1 cellular context compared by ENCODE assay signal in the genomic region with DNA sequence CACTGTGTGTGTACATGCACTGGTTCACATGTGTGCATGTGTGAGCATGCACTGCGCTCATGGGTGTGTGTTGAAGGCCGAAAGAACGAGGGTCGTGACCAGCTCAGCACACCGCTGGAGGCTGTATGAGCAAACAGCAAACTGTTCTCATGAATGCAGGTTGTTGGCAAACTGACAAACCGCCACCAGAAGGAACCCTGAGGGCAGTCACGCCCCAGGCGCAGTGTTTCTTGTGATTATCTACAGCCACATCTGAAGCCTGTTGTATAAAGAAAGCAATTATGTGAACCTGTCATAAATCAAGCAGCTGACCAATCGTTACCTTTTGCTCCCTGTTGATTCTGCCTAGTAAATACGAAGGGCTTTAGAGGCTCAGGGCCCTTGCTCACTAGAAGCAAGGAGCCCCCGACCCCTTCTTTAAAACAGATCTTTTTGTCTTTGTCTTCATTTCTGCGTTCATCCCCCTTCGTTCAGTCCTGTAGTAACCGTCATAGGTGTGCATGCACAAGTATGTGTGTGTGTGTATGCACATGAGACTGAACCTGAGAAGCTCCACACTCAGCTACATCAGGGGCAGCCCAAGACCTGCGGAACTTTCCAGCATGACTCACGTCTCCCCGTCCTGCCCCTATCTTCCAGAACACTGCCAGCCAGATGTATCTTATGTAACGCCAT.
TF ChIP-seq lines count a peak whose summit lies in the region.

No MANE protein-coding gene starts in this region.

TF ChIP-seq in HEK293, 187 proteins besides CTCF, POLR2A, EP300 and RAD21 (continued from another document and continues in another):
- TF ChIP-seq ZFHX2 (tag by site-specific recombination; conservative IDR thresholded peaks at IDR 0.05) (no peak), ZBTB20 (tag by site-specific recombination; IDR thresholded peaks at IDR 0.05) (peak; percentile 31; the same call in 1 of the 2 replicates), ZNF121 (tag by site-specific recombination; IDR thresholded peaks at IDR 0.05) (no peak), ZNF211 (tag by site-specific recombination; IDR thresholded peaks at IDR 0.05; ENCODE audit: low read depth) (no peak), ZBTB1 (tag by site-specific recombination; IDR thresholded peaks at IDR 0.05) (no peak), ZNF514 (tag by site-specific recombination; IDR thresholded peaks at IDR 0.05) (no peak), OSR2 (tag by site-specific recombination; IDR thresholded peaks at IDR 0.05) (peak; percentile 98), ZNF585B (tag by site-specific recombination; IDR thresholded peaks at IDR 0.05) (no peak), SETDB1 (IDR thresholded peaks at IDR 0.05; ENCODE audit: insufficient read length, low read length) (peak; percentile 51), KLF1 (tag by site-specific recombination; IDR thresholded peaks at IDR 0.05) (peak; percentile 86), ZNF239 (tag by site-specific recombination; IDR thresholded peaks at IDR 0.05) (no peak), KLF16 (tag by site-specific recombination; IDR thresholded peaks at IDR 0.05) (peak; percentile 63), ZFP3 (tag by site-specific recombination; IDR thresholded peaks at IDR 0.05; ENCODE audit: low read depth) (no peak), ZNF423 (tag by site-specific recombination; IDR thresholded peaks at IDR 0.05) (peak; percentile 50), ZNF184 (tag by site-specific recombination; IDR thresholded peaks at IDR 0.05) (peak; percentile 73; the same call in 1 of the 2 replicates), ZNF366 (tag by site-specific recombination; conservative IDR thresholded peaks at IDR 0.05) (peak; percentile 70), WT1 (tag by site-specific recombination; IDR thresholded peaks at IDR 0.05) (peak; percentile 59), ZSCAN23 (tag by site-specific recombination; IDR thresholded peaks at IDR 0.05) (peak; percentile 45; the same call in 1 of the 2 replicates), TCF7L2 (IDR thresholded peaks at IDR 0.05; ENCODE audit: borderline replicate concordance, low read depth, low read length) (peak; percentile 95), ZNF473 (tag by site-specific recombination; IDR thresholded peaks at IDR 0.05) (no peak), ZXDB (tag by site-specific recombination; IDR thresholded peaks at IDR 0.05) (peak; percentile 77), GLIS2 (tag by site-specific recombination; IDR thresholded peaks at IDR 0.05) (no peak), ZNF292 (tag by site-specific recombination; IDR thresholded peaks at IDR 0.05; ENCODE audit: borderline replicate concordance, low read depth) (no peak), ZNF324 (tag by site-specific recombination; IDR thresholded peaks at IDR 0.05) (peak; percentile 83), ZBTB7A (tag by site-specific recombination; IDR thresholded peaks at IDR 0.05; ENCODE audit: low read depth) (no peak), ZIC2 (tag by site-specific recombination; IDR thresholded peaks at IDR 0.05) (peak; percentile 98), ZNF596 (tag by site-specific recombination; IDR thresholded peaks at IDR 0.05) (peak; percentile 69), ZSCAN16 (tag by site-specific recombination; IDR thresholded peaks at IDR 0.05) (0 out of 2 replicates have a peak, but pooled peaks have one; percentile 55), ZNF561 (tag by site-specific recombination; IDR thresholded peaks at IDR 0.05; ENCODE audit: borderline replicate concordance) (peak; percentile 92), KLF10 (tag by site-specific recombination; IDR thresholded peaks at IDR 0.05) (peak; percentile 82), ZNF248 (tag by site-specific recombination; IDR thresholded peaks at IDR 0.05) (no peak), ZSCAN30 (tag by site-specific recombination; IDR thresholded peaks at IDR 0.05) (no peak; the same call in 1 of the 2 replicates), GLI2 (tag by site-specific recombination; IDR thresholded peaks at IDR 0.05; ENCODE audit: borderline replicate concordance, low read depth) (no peak; the same call in 1 of the 2 replicates), ZNF426 (tag by site-specific recombination; IDR thresholded peaks at IDR 0.05) (no peak), ZNF600 (tag by site-specific recombination; IDR thresholded peaks at IDR 0.05) (peak; percentile 95), ZBTB17 (tag by site-specific recombination; IDR thresholded peaks at IDR 0.05) (peak; percentile 76), ZNF664 (tag by site-specific recombination; IDR thresholded peaks at IDR 0.05) (peak; percentile 21; the same call in 1 of the 2 replicates), ZFP41 (tag by site-specific recombination; IDR thresholded peaks at IDR 0.05; ENCODE audit: borderline replicate concordance) (no peak), ZBTB48 (tag by site-specific recombination; IDR thresholded peaks at IDR 0.05) (peak; percentile 51; the same call in 1 of the 2 replicates), GLIS1 (tag by site-specific recombination; IDR thresholded peaks at IDR 0.05) (peak; percentile 84), KLF7 (tag by site-specific recombination; IDR thresholded peaks at IDR 0.05; ENCODE audit: borderline replicate concordance) (peak; percentile 81; the same call in 1 of the 2 replicates), ZNF132 (tag by site-specific recombination; IDR thresholded peaks at IDR 0.05; ENCODE audit: borderline replicate concordance) (no peak)
- TF ChIP-seq, protein P1, sequence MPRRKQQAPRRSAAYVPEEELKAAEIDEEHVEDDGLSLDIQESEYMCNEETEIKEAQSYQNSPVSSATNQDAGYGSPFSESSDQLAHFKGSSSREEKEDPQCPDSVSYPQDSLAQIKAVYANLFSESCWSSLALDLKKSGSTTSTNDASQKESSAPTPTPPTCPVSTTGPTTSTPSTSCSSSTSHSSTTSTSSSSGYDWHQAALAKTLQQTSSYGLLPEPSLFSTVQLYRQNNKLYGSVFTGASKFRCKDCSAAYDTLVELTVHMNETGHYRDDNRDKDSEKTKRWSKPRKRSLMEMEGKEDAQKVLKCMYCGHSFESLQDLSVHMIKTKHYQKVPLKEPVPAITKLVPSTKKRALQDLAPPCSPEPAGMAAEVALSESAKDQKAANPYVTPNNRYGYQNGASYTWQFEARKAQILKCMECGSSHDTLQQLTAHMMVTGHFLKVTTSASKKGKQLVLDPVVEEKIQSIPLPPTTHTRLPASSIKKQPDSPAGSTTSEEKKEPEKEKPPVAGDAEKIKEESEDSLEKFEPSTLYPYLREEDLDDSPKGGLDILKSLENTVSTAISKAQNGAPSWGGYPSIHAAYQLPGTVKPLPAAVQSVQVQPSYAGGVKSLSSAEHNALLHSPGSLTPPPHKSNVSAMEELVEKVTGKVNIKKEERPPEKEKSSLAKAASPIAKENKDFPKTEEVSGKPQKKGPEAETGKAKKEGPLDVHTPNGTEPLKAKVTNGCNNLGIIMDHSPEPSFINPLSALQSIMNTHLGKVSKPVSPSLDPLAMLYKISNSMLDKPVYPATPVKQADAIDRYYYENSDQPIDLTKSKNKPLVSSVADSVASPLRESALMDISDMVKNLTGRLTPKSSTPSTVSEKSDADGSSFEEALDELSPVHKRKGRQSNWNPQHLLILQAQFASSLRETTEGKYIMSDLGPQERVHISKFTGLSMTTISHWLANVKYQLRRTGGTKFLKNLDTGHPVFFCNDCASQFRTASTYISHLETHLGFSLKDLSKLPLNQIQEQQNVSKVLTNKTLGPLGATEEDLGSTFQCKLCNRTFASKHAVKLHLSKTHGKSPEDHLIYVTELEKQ (tag by site-specific recombination; IDR thresholded peaks at IDR 0.05; ENCODE audit: borderline replicate concordance), result peak; percentile 94; the same call in 1 of the 2 replicates
- TF ChIP-seq, protein P2, sequence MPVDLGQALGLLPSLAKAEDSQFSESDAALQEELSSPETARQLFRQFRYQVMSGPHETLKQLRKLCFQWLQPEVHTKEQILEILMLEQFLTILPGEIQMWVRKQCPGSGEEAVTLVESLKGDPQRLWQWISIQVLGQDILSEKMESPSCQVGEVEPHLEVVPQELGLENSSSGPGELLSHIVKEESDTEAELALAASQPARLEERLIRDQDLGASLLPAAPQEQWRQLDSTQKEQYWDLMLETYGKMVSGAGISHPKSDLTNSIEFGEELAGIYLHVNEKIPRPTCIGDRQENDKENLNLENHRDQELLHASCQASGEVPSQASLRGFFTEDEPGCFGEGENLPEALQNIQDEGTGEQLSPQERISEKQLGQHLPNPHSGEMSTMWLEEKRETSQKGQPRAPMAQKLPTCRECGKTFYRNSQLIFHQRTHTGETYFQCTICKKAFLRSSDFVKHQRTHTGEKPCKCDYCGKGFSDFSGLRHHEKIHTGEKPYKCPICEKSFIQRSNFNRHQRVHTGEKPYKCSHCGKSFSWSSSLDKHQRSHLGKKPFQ (tag by site-specific recombination; IDR thresholded peaks at IDR 0.05), result peak; percentile 99
- TF ChIP-seq, protein P3, sequence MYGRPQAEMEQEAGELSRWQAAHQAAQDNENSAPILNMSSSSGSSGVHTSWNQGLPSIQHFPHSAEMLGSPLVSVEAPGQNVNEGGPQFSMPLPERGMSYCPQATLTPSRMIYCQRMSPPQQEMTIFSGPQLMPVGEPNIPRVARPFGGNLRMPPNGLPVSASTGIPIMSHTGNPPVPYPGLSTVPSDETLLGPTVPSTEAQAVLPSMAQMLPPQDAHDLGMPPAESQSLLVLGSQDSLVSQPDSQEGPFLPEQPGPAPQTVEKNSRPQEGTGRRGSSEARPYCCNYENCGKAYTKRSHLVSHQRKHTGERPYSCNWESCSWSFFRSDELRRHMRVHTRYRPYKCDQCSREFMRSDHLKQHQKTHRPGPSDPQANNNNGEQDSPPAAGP (tag by site-specific recombination; IDR thresholded peaks at IDR 0.05), result 0 out of 2 replicates have a peak, but pooled peaks have one; percentile 47
- TF ChIP-seq, protein P4, sequence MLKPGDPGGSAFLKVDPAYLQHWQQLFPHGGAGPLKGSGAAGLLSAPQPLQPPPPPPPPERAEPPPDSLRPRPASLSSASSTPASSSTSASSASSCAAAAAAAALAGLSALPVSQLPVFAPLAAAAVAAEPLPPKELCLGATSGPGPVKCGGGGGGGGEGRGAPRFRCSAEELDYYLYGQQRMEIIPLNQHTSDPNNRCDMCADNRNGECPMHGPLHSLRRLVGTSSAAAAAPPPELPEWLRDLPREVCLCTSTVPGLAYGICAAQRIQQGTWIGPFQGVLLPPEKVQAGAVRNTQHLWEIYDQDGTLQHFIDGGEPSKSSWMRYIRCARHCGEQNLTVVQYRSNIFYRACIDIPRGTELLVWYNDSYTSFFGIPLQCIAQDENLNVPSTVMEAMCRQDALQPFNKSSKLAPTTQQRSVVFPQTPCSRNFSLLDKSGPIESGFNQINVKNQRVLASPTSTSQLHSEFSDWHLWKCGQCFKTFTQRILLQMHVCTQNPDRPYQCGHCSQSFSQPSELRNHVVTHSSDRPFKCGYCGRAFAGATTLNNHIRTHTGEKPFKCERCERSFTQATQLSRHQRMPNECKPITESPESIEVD (tag by site-specific recombination; IDR thresholded peaks at IDR 0.05), result peak; percentile 94
- TF ChIP-seq, protein P5, sequence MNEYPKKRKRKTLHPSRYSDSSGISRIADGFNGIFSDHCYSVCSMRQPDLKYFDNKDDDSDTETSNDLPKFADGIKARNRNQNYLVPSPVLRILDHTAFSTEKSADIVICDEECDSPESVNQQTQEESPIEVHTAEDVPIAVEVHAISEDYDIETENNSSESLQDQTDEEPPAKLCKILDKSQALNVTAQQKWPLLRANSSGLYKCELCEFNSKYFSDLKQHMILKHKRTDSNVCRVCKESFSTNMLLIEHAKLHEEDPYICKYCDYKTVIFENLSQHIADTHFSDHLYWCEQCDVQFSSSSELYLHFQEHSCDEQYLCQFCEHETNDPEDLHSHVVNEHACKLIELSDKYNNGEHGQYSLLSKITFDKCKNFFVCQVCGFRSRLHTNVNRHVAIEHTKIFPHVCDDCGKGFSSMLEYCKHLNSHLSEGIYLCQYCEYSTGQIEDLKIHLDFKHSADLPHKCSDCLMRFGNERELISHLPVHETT (tag by site-specific recombination; IDR thresholded peaks at IDR 0.05), result no peak
- TF ChIP-seq, protein P6, sequence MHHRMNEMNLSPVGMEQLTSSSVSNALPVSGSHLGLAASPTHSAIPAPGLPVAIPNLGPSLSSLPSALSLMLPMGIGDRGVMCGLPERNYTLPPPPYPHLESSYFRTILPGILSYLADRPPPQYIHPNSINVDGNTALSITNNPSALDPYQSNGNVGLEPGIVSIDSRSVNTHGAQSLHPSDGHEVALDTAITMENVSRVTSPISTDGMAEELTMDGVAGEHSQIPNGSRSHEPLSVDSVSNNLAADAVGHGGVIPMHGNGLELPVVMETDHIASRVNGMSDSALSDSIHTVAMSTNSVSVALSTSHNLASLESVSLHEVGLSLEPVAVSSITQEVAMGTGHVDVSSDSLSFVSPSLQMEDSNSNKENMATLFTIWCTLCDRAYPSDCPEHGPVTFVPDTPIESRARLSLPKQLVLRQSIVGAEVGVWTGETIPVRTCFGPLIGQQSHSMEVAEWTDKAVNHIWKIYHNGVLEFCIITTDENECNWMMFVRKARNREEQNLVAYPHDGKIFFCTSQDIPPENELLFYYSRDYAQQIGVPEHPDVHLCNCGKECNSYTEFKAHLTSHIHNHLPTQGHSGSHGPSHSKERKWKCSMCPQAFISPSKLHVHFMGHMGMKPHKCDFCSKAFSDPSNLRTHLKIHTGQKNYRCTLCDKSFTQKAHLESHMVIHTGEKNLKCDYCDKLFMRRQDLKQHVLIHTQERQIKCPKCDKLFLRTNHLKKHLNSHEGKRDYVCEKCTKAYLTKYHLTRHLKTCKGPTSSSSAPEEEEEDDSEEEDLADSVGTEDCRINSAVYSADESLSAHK (tag by site-specific recombination; IDR thresholded peaks at IDR 0.05), result peak; percentile 70; the same call in 1 of the 2 replicates
- TF ChIP-seq, protein P7, sequence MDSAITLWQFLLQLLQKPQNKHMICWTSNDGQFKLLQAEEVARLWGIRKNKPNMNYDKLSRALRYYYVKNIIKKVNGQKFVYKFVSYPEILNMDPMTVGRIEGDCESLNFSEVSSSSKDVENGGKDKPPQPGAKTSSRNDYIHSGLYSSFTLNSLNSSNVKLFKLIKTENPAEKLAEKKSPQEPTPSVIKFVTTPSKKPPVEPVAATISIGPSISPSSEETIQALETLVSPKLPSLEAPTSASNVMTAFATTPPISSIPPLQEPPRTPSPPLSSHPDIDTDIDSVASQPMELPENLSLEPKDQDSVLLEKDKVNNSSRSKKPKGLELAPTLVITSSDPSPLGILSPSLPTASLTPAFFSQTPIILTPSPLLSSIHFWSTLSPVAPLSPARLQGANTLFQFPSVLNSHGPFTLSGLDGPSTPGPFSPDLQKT (IDR thresholded peaks at IDR 0.05; ENCODE audit: borderline replicate concordance, low read depth, low read length), result no peak
- TF ChIP-seq, protein P8, sequence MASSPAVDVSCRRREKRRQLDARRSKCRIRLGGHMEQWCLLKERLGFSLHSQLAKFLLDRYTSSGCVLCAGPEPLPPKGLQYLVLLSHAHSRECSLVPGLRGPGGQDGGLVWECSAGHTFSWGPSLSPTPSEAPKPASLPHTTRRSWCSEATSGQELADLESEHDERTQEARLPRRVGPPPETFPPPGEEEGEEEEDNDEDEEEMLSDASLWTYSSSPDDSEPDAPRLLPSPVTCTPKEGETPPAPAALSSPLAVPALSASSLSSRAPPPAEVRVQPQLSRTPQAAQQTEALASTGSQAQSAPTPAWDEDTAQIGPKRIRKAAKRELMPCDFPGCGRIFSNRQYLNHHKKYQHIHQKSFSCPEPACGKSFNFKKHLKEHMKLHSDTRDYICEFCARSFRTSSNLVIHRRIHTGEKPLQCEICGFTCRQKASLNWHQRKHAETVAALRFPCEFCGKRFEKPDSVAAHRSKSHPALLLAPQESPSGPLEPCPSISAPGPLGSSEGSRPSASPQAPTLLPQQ (tag by site-specific recombination; IDR thresholded peaks at IDR 0.05), result peak; percentile 64
